In the genomic region with DNA sequence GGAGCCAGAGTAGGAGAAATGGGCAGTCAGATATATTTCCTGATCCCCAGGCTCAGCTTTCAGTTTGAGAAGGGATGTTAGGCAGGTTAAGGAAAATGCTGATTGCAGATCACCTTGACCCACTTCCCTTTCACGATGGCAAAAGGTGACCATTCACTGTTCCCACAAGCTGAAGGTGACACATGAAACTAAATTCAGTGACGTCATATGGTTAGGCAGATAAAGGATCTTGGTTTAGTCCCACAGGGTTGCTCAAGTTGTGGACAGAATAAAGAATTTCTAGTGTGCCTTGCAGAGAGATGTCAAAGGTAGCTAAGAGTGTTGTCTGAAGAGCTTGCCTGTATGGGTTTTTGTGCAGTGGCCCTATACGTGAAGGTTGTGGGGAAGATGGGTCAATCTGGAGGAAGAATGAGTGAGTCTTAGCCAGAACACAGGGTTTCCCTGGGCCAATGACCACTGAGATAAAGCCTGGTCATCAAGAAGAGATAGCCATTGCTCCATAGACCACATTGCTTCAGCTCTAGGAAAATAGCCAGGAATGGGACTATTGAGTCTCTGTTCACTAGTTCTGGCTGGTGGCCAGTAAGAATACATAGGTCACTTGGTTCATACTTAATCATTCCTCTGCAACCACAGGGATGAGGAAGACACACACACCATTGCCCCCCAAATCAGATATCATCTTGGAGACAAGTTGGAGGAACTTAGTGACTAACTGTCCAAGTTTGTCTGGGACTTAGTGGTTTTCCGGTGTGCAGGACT, we compare ENCODE assay signal across 16 cellular contexts.
DNase-seq lines count a peak whose midpoint lies in the region; TF ChIP-seq lines count a peak whose summit lies in the region.
"Had no signal": no experiment of that assay in that cellular context is flagged by ENCODE, and none has a peak within 500 bp of the region (broad histone marks: within the 10 kb centered on the region; RNA-seq: fewer than 3 reads in every experiment).

No MANE protein-coding gene starts in this region.

- H3K36me3 ChIP-seq in mesenchymal stem cell (ENCODE audit: control insufficient read depth in 1 of 2, insufficient read depth in 2 of 2, low read depth in 1 of 2, low read length in 2 of 2) = no peaks in the 10 kb centered on the region
- H3K36me3 ChIP-seq: BLaER1 treated with 17β-estradiol and CSF1 and Interleukin-3, amounts not matched to agents 10 nM and 100 nM; thoracic aorta had no signal

- TF ChIP-seq CTCF in cardiac fibroblast (IDR thresholded peaks at IDR 0.05; ENCODE audit: low read depth, low read length) = no peak
- TF ChIP-seq CTCF in GM10248 (IDR thresholded peaks at IDR 0.05; ENCODE audit: control extremely low read depth, extremely low read depth, low read depth, missing control alignments) = no peak

- H4K91ac ChIP-seq in mesenchymal stem cell (ENCODE audit: low read length) = no peak overlapping the region

- no peak overlapping the region for H2AK5ac ChIP-seq in mesenchymal stem cell (ENCODE audit: low read length, severe bottlenecking)

- H4K8ac ChIP-seq in mesenchymal stem cell (ENCODE audit: low read length) = no peak overlapping the region

- peak; percentile 64 for DNase-seq in AG20443 (ENCODE audit: low spot score)
- peak; percentile 85 for DNase-seq in LHCN-M2 (ENCODE audit: low read depth)
- peak; percentile 77 to 80 for DNase-seq in cardiac fibroblast (ENCODE audit: low read depth in 2 of 2)
- peak; percentile 94 for DNase-seq in mesenchymal stem cell
- DNase-seq in Ammon's horn (ENCODE audit: low spot score) = no peak
- no peak for DNase-seq in NCI-H2107 (lab: John Stamatoyannopoulos, UW)
- no peak for DNase-seq in GM10248 (ENCODE audit: extremely low spot score)
- DNase-seq in Kasumi-1 (lab: John Stamatoyannopoulos, UW) = no peak
- DNase-seq: activated CD4-positive, alpha-beta T cell treated with anti-CD3 and anti-CD28 coated beads for 48 hours; activated T-cell treated with anti-CD3 and anti-CD28 coated beads, Interleukin-2, amount 50 U/mL, for 48 hours; KBM-7; kidney; NCI-H1694; RPMI8226 had no signal

- 71% methylated on average over 4 of the region's 4 CpGs for WGBS in mesenchymal stem cell

- H3K23ac ChIP-seq in mesenchymal stem cell (ENCODE audit: low read length in 2 of 2) = no peak overlapping the region

- H3K9ac ChIP-seq in mesenchymal stem cell (ENCODE audit: low read length) = no peak overlapping the region
- H3K9ac ChIP-seq: BLaER1 treated with 17β-estradiol and CSF1 and Interleukin-3, amounts not matched to agents 10 nM and 100 nM had no signal

- no peaks in the 10 kb centered on the region for H3K4me1 ChIP-seq in mesenchymal stem cell (ENCODE audit: control insufficient read depth, insufficient read depth, low read depth, low read length)

- H2BK12ac ChIP-seq in mesenchymal stem cell (ENCODE audit: low read length in 2 of 2) = peak overlapping the region in 1 of 2 experiments; percentile 29

- no peak overlapping the region for H3K4ac ChIP-seq in mesenchymal stem cell (ENCODE audit: low read depth in 1 of 2, low read length in 2 of 2)

- no peak overlapping the region for H3K4me3 ChIP-seq in cardiac fibroblast (replicated peaks in 1 of 2; ENCODE audit: low read depth in 2 of 2, low read length in 2 of 2)
- H3K4me3 ChIP-seq in mesenchymal stem cell (ENCODE audit: insufficient read depth in 1 of 2, low read depth in 1 of 2, low read length in 2 of 2) = no peak overlapping the region
- H3K4me3 ChIP-seq: BLaER1 treated with 17β-estradiol and CSF1 and Interleukin-3, amounts not matched to agents 10 nM and 100 nM; thoracic aorta had no signal

- peak overlapping the region in 1 of 2 experiments; percentile 18 for H3K18ac ChIP-seq in mesenchymal stem cell (ENCODE audit: low read depth in 1 of 2, low read length in 2 of 2)

- no peak overlapping the region for H3K4me2 ChIP-seq in mesenchymal stem cell (ENCODE audit: low read length, poor library complexity, severe bottlenecking)
- H3K4me2 ChIP-seq: BLaER1 treated with 17β-estradiol and CSF1 and Interleukin-3, amounts not matched to agents 10 nM and 100 nM had no signal

- H2BK5ac ChIP-seq in mesenchymal stem cell (ENCODE audit: low read depth, low read length, poor library complexity, severe bottlenecking) = no peak overlapping the region

- H2BK120ac ChIP-seq in mesenchymal stem cell (ENCODE audit: low read depth, low read length) = no peak overlapping the region

- H3K27me3 ChIP-seq in mesenchymal stem cell (ENCODE audit: control insufficient read depth in 1 of 2, insufficient read depth in 1 of 2, low read length in 2 of 2) = peaks cover 0 to 4% of the 10 kb centered on the region in 2 experiments
- H3K27me3 ChIP-seq: BLaER1 treated with 17β-estradiol and CSF1 and Interleukin-3, amounts not matched to agents 10 nM and 100 nM had no signal

- H2BK15ac ChIP-seq in mesenchymal stem cell (ENCODE audit: low read depth, poor library complexity, severe bottlenecking) = no peak overlapping the region

- H3K79me1 ChIP-seq in mesenchymal stem cell (replicated peaks; ENCODE audit: low read length, poor library complexity, severe bottlenecking) = no peaks in the 10 kb centered on the region

- peaks cover 9% of the 10 kb centered on the region for H3K9me3 ChIP-seq in mesenchymal stem cell (ENCODE audit: control insufficient read depth, low read length)

- H3K27ac ChIP-seq in mesenchymal stem cell (ENCODE audit: low read length, poor library complexity, severe bottlenecking) = no peak overlapping the region
- H3K27ac ChIP-seq: BLaER1 treated with 17β-estradiol and CSF1 and Interleukin-3, amounts not matched to agents 10 nM and 100 nM; thoracic aorta had no signal

- no peak overlapping the region for H3K14ac ChIP-seq in mesenchymal stem cell (ENCODE audit: low read length in 2 of 2)

- POLR2A ChIA-PET in GM10248 (lab: Yijun Ruan, JAX) = no interaction called here

- no peak overlapping the region for H2AFZ ChIP-seq in mesenchymal stem cell (ENCODE audit: low read depth, low read length)

- CTCF ChIA-PET in GM10248 (lab: Yijun Ruan, JAX) = interaction anchor here (1.0 to 1.2 kb wide), 2 partner anchors 17 to 28 kb away, joined by 3 read pairs; no protein-coding TSS in a partner anchor

Comparison
In these comparisons a context has a peak if more than half of its experiments do, and no peak if none do; other contexts are left out.
1. DNase-seq: peak in AG20443 (single experiment), LHCN-M2 (single experiment), cardiac fibroblast (2 of 2) and mesenchymal stem cell (single experiment); none in Ammon's horn (single experiment), NCI-H2107 (single experiment), GM10248 (single experiment) and Kasumi-1 (0 of 2).